ENCODE assay signal across 1 cellular context in genomic region chr17:44029736-44030135, GRCh38.
TF ChIP-seq lines count a peak whose summit lies in the region.

No MANE protein-coding gene starts in this region.

TF ChIP-seq in GM12878, 131 proteins besides CTCF, POLR2A, EP300 and RAD21:
- TF ChIP-seq ZZZ3 (IDR thresholded peaks at IDR 0.05; ENCODE audit: control insufficient read depth, insufficient read length, low read depth) (no peak), BCL3 (IDR thresholded peaks at IDR 0.05; ENCODE audit: borderline replicate concordance, insufficient read depth, low read depth, low read length, poor library complexity, severe bottlenecking) (no peak), NFYA (IDR thresholded peaks at IDR 0.05; ENCODE audit: borderline replicate concordance, low read depth, low read length) (no peak), MTA3 (IDR thresholded peaks at IDR 0.05; ENCODE audit: borderline replicate concordance, low read length) (no peak), PRDM15 (CRISPR knock-in tag; IDR thresholded peaks at IDR 0.05) (no peak), IRF5 (IDR thresholded peaks at IDR 0.05; ENCODE audit: borderline replicate concordance) (no peak), WRNIP1 (IDR thresholded peaks at IDR 0.05; ENCODE audit: borderline replicate concordance, low read depth, low read length) (no peak), FOXM1 (IDR thresholded peaks at IDR 0.05; ENCODE audit: low read depth, low read length) (no peak)
- TF ChIP-seq, protein P1, sequence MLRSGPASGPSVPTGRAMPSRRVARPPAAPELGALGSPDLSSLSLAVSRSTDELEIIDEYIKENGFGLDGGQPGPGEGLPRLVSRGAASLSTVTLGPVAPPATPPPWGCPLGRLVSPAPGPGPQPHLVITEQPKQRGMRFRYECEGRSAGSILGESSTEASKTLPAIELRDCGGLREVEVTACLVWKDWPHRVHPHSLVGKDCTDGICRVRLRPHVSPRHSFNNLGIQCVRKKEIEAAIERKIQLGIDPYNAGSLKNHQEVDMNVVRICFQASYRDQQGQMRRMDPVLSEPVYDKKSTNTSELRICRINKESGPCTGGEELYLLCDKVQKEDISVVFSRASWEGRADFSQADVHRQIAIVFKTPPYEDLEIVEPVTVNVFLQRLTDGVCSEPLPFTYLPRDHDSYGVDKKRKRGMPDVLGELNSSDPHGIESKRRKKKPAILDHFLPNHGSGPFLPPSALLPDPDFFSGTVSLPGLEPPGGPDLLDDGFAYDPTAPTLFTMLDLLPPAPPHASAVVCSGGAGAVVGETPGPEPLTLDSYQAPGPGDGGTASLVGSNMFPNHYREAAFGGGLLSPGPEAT (IDR thresholded peaks at IDR 0.05; ENCODE audit: low read depth) = no peak
- TF ChIP-seq, protein P2, sequence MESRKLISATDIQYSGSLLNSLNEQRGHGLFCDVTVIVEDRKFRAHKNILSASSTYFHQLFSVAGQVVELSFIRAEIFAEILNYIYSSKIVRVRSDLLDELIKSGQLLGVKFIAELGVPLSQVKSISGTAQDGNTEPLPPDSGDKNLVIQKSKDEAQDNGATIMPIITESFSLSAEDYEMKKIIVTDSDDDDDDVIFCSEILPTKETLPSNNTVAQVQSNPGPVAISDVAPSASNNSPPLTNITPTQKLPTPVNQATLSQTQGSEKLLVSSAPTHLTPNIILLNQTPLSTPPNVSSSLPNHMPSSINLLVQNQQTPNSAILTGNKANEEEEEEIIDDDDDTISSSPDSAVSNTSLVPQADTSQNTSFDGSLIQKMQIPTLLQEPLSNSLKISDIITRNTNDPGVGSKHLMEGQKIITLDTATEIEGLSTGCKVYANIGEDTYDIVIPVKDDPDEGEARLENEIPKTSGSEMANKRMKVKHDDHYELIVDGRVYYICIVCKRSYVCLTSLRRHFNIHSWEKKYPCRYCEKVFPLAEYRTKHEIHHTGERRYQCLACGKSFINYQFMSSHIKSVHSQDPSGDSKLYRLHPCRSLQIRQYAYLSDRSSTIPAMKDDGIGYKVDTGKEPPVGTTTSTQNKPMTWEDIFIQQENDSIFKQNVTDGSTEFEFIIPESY (IDR thresholded peaks at IDR 0.05) = no peak
